ENCODE assay signal across 19 cellular contexts in the genomic region with DNA sequence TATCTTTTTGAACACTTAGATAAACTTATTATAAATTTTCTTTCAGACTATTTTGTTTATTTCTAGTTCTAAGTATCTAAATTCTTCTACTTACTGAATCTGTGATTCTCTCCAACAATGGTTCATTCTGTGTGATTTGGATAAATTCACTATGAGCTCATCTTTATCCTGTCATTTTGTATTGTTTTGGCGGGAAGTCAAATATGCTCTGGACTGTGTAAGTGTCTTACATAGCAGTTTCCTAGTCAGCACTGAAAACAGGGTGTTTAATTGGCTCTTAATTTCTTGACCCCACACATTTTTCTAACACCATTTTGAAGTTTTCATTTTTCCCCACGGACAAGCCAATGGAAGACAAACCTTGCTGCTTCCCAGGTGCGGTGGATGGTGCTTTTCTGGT.
"Had no signal": no experiment of that assay in that cellular context is flagged by ENCODE, and none has a peak within 500 bp of the region (broad histone marks: within the 10 kb centered on the region; RNA-seq: fewer than 3 reads in every experiment).

No MANE protein-coding gene starts in this region.

- ATAC-seq: HepG2 had no signal

- DNase-seq: IMR-90, Karpas-422, KG1, MG63, NCI-H1092, NCI-H1105 treated with DMSO at 0.1 percent for 48 hours, NCI-H1417 treated with DMSO at 0.1 percent for 48 hours, NCI-H146, NCI-H1694 treated with DMSO at 0.1 percent for 48 hours, NCI-H1930, NCI-H2107, NCI-H2227 treated with DMSO at 0.1 percent for 48 hours, NCI-H510A treated with DMSO at 0.1 percent for 48 hours, NCI-H526 treated with DMSO at 0.1 percent for 48 hours, NCI-H82, Right ventricle myocardium superior, RPMI8226, SIG-M5 had no signal
